26 cellular contexts compared by ENCODE assay signal in the genomic region with DNA sequence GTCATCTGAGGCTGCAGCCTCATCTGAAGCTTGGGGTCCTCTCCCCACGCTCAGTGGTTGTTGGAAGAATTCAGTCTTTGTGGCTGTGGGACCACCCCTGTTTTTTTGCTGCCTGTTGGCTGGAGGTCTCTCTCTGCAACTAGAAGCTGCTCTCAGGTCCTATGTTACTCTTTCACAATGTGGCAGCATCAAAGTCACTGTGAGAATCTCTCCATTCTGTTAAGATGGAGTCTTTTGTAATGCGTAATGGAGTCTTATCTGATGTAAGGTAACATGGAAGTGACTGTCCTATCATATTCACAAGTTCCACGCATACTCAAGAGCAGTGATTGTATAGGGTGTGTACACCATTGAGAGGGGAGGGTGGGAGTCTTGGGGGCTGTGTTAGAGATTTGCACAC. TPM values are rescaled to one million over a fixed set of nuclear protein-coding genes. Genes with fewer than 3 reads are reported as not detected.
"Had no signal": no experiment of that assay in that cellular context is flagged by ENCODE, and none has a peak within 500 bp of the region (broad histone marks: within the 10 kb centered on the region; RNA-seq: fewer than 3 reads in every experiment).

No MANE protein-coding gene starts in this region.

- H3K4me3 Mint-ChIP-seq: activated CD4-positive, alpha-beta T cell treated with anti-CD3 and anti-CD28 coated beads, Interleukin-2, amount 10 ng/mL, durations not matched to agents 7 days and 5 days; activated CD8-positive, alpha-beta T cell treated with anti-CD3 and anti-CD28 coated beads for 36 hours; activated naive CD4-positive, alpha-beta T cell treated with anti-CD3 and anti-CD28 coated beads, Interleukin-2, amount 10 ng/mL, durations not matched to agents 7 days and 5 days; activated naive CD8-positive, alpha-beta T cell treated with anti-CD3 and anti-CD28 coated beads for 36 hours; activated T-cell treated with anti-CD3 and anti-CD28 coated beads, Interleukin-2, amount 50 U/mL, for 72 hours; T-helper 17 cell had no signal

- H3K9me3 Mint-ChIP-seq: activated CD4-positive, alpha-beta T cell treated with anti-CD3 and anti-CD28 coated beads, Interleukin-2, amount 10 ng/mL, durations not matched to agents 7 days and 5 days; activated CD8-positive, alpha-beta T cell treated with anti-CD3 and anti-CD28 coated beads for 36 hours; activated naive CD4-positive, alpha-beta T cell treated with anti-CD3 and anti-CD28 coated beads, Interleukin-2, amount 10 ng/mL, durations not matched to agents 7 days and 5 days; activated naive CD8-positive, alpha-beta T cell treated with anti-CD3 and anti-CD28 coated beads for 36 hours; activated T-cell treated with anti-CD3 and anti-CD28 coated beads, Interleukin-2, amount 50 U/mL, for 72 hours; activated T-helper 2 cell treated with anti-CD3 and anti-CD28 coated beads, Interferon-gamma antibody, Interleukin-2, Interleukin-4, amounts not matched to agents 10 μg/mL and 5 μg/mL and 100 μg/mL, durations not matched to agents 14 hours and 24 hours and 36 hours had no signal

- DNase-seq: activated CD4-positive, alpha-beta T cell treated with anti-CD3 and anti-CD28 coated beads, Interleukin-2, amount 10 ng/mL, durations not matched to agents 7 days and 5 days; activated CD4-positive, CD25-positive, alpha-beta regulatory T cell; activated CD8-positive, alpha-beta memory T cell treated with anti-CD3 and anti-CD28 coated beads, Interleukin-2, amount 50 U/mL, for 4 hours; activated CD8-positive, alpha-beta T cell treated with anti-CD3 and anti-CD28 coated beads for 36 hours; activated gamma-delta T cell treated with Interleukin-2 at 50 U/mL for 16 hours; activated naive CD4-positive, alpha-beta T cell treated with anti-CD3 and anti-CD28 coated beads, Interleukin-2, amount 10 ng/mL, durations not matched to agents 7 days and 5 days; activated naive CD8-positive, alpha-beta T cell treated with anti-CD3 and anti-CD28 coated beads for 36 hours; activated T-cell treated with anti-CD3 and anti-CD28 coated beads, Interleukin-2, amount 50 U/mL, for 72 hours; anterior cingulate cortex; cerebellar nuclear complex; Karpas-422; MM.1S; NCI-H1105; NCI-H1436; NCI-H1694 treated with DMSO at 0.1 percent for 48 hours; NCI-H2029 treated with DMSO at 0.1 percent for 48 hours; NCI-H345; NCI-H510A; NCI-H69; NK-92 treated with Interleukin-12 subunit alpha and Interleukin-12 subunit beta, amount 100 ng/mL, for 24 hours; SIG-M5; T-helper 17 cell; T-helper 9 cell had no signal

- H3K27ac Mint-ChIP-seq: activated CD4-positive, alpha-beta T cell treated with anti-CD3 and anti-CD28 coated beads, Interleukin-2, amount 10 ng/mL, durations not matched to agents 7 days and 5 days; activated CD8-positive, alpha-beta T cell treated with anti-CD3 and anti-CD28 coated beads for 36 hours; activated naive CD4-positive, alpha-beta T cell treated with anti-CD3 and anti-CD28 coated beads, Interleukin-2, amount 10 ng/mL, durations not matched to agents 7 days and 5 days; activated naive CD8-positive, alpha-beta T cell treated with anti-CD3 and anti-CD28 coated beads for 36 hours; activated T-cell treated with anti-CD3 and anti-CD28 coated beads, Interleukin-2, amount 50 U/mL, for 72 hours; activated T-helper 2 cell treated with anti-CD3 and anti-CD28 coated beads, Interferon-gamma antibody, Interleukin-2, Interleukin-4, amounts not matched to agents 10 μg/mL and 5 μg/mL and 100 μg/mL, durations not matched to agents 14 hours and 24 hours and 36 hours; T-helper 17 cell had no signal

- ATAC-seq: activated CD8-positive, alpha-beta T cell treated with anti-CD3 and anti-CD28 coated beads for 36 hours; activated T-cell treated with anti-CD3 and anti-CD28 coated beads, Interleukin-2, amount 50 U/mL, for 72 hours; T-helper 17 cell had no signal

- H3K36me3 Mint-ChIP-seq: activated naive CD4-positive, alpha-beta T cell treated with anti-CD3 and anti-CD28 coated beads, Interleukin-2, amount 10 ng/mL, durations not matched to agents 7 days and 5 days; activated naive CD8-positive, alpha-beta T cell treated with anti-CD3 and anti-CD28 coated beads for 36 hours had no signal

- H3K4me1 Mint-ChIP-seq: activated CD4-positive, alpha-beta T cell treated with anti-CD3 and anti-CD28 coated beads, Interleukin-2, amount 10 ng/mL, durations not matched to agents 7 days and 5 days; activated naive CD4-positive, alpha-beta T cell treated with anti-CD3 and anti-CD28 coated beads, Interleukin-2, amount 10 ng/mL, durations not matched to agents 7 days and 5 days; activated naive CD8-positive, alpha-beta T cell treated with anti-CD3 and anti-CD28 coated beads for 36 hours had no signal

- H3K27me3 Mint-ChIP-seq: activated CD8-positive, alpha-beta T cell treated with anti-CD3 and anti-CD28 coated beads for 36 hours; activated naive CD4-positive, alpha-beta T cell treated with anti-CD3 and anti-CD28 coated beads, Interleukin-2, amount 10 ng/mL, durations not matched to agents 7 days and 5 days; activated naive CD8-positive, alpha-beta T cell treated with anti-CD3 and anti-CD28 coated beads for 36 hours had no signal

RNA-seq across cellular contexts. Expression of gene AGR2, which starts 26.3 kb away (rescaled TPM):
- total RNA-seq: activated CD4-positive, alpha-beta T cell treated with anti-CD3 and anti-CD28 coated beads, Interleukin-2, amount 10 ng/mL, durations not matched to agents 7 days and 5 days; activated CD8-positive, alpha-beta T cell treated with anti-CD3 and anti-CD28 coated beads for 36 hours; activated naive CD8-positive, alpha-beta T cell treated with anti-CD3 and anti-CD28 coated beads for 36 hours; activated T-cell treated with anti-CD3 and anti-CD28 coated beads, Interleukin-2, amount 50 U/mL, for 72 hours; activated T-helper 2 cell treated with anti-CD3 and anti-CD28 coated beads, Interferon-gamma antibody, Interleukin-2, Interleukin-4, amounts not matched to agents 10 μg/mL and 5 μg/mL and 100 μg/mL, durations not matched to agents 14 hours and 24 hours and 36 hours; cardiac septum; RPMI7951; T-helper 17 cell had no signal
